Comparison of ENCODE assay signal across 8 cellular contexts in genomic region chr17:19977360-19978205, GRCh38. TPM values are rescaled to one million over a fixed set of nuclear protein-coding genes. Genes with fewer than 3 reads are reported as not detected.
DNase-seq lines count a peak whose midpoint lies in the region; ATAC-seq and TF ChIP-seq lines count a peak whose summit lies in the region.

AKAP10 (minus strand) TSS chr17:19977828; CDS start chr17:19977679, 149 bp downstream.

- peak; percentile 93 for DNase-seq in GM06990 (ENCODE audit: extremely low read depth, insufficient read length)
- peak; percentile 92 for DNase-seq in HEK293T (ENCODE audit: extremely low spot score)
- peak; percentile 88 for DNase-seq in MV-4-11 (lab: John Stamatoyannopoulos, UW)
- peak; percentile 97 for DNase-seq in glutamatergic neuron
- peak; percentile 95 for DNase-seq in osteocyte (ENCODE audit: extremely low spot score, unreplicated experiment)

- peak within 1 kb of the TSS; percentile 94 for H3K27ac ChIP-seq in thymus (ENCODE audit: low read depth)

- H3K9me3 Mint-ChIP-seq in activated naive CD4-positive, alpha-beta T cell treated with anti-CD3 and anti-CD28 coated beads, Interleukin-2, amount 50 U/mL, for 24 hours: no peaks in the 10 kb centered on the region
- H3K9me3 Mint-ChIP-seq in glutamatergic neuron (ENCODE audit: unreplicated experiment) (peaks cover 9% of the 10 kb centered on the region), osteocyte (ENCODE audit: unreplicated experiment) (no peaks in the 10 kb centered on the region)

- POLR2A ChIA-PET in HEK293T (lab: Yijun Ruan, JAX): interaction anchor here (0.7 to 2.1 kb wide), 9 partner anchors 9 to 110 kb away, joined by 3 to 11 read pairs (median 5); partner anchors contain the start of genes SPECC1 and ULK2

- peak within 1 kb of the TSS; percentile 97 for H3K27ac Mint-ChIP-seq in activated naive CD4-positive, alpha-beta T cell treated with anti-CD3 and anti-CD28 coated beads, Interleukin-2, amount 50 U/mL, for 24 hours
- H3K27ac Mint-ChIP-seq in glutamatergic neuron (ENCODE audit: unreplicated experiment): peak within 1 kb of the TSS; percentile 90
- H3K27ac Mint-ChIP-seq in osteocyte (ENCODE audit: unreplicated experiment): peak within 1 kb of the TSS; percentile 86

- peaks cover 9% of the 10 kb centered on the region for H3K4me1 ChIP-seq in thymus (ENCODE audit: control insufficient read depth, insufficient read depth, low read length)

- no peak for TF ChIP-seq CTCF in GM06990 (IDR thresholded peaks at IDR 0.05; ENCODE audit: insufficient read depth, low read length, poor library complexity, severe bottlenecking)
- TF ChIP-seq CTCF in glutamatergic neuron (IDR thresholded peaks at IDR 0.05; ENCODE audit: partially characterized antibody, unreplicated experiment): no peak
- TF ChIP-seq CTCF in osteocyte (IDR thresholded peaks at IDR 0.05): no peak

- H3K27me3 Mint-ChIP-seq in activated naive CD4-positive, alpha-beta T cell treated with anti-CD3 and anti-CD28 coated beads, Interleukin-2, amount 50 U/mL, for 24 hours: no peaks in the 10 kb centered on the region
- peaks cover 2% of the 10 kb centered on the region for H3K27me3 Mint-ChIP-seq in glutamatergic neuron (ENCODE audit: unreplicated experiment)
- no peaks in the 10 kb centered on the region for H3K27me3 Mint-ChIP-seq in osteocyte (ENCODE audit: unreplicated experiment)

- peak; percentile 96 for ATAC-seq in SK-N-SH treated with all-trans-retinoic acid at 6 μM for 48 hours

- peaks cover 11% of the 10 kb centered on the region for H3K36me3 Mint-ChIP-seq in activated naive CD4-positive, alpha-beta T cell treated with anti-CD3 and anti-CD28 coated beads, Interleukin-2, amount 50 U/mL, for 24 hours
- H3K36me3 Mint-ChIP-seq in glutamatergic neuron (ENCODE audit: unreplicated experiment): no peaks in the 10 kb centered on the region
- H3K36me3 Mint-ChIP-seq in osteocyte (ENCODE audit: unreplicated experiment): peaks cover 3% of the 10 kb centered on the region

- WGBS in thymus: under 1% methylated on average over 75 of the region's 75 CpGs

- no peaks in the 10 kb centered on the region; the same call in 1 of the 2 replicates for H3K36me3 ChIP-seq in GM06990 (ENCODE audit: control insufficient read depth, insufficient read depth, low read length)
- no peaks in the 10 kb centered on the region for H3K36me3 ChIP-seq in thymus (ENCODE audit: control insufficient read depth, insufficient read depth)

- peaks cover 52% of the 10 kb centered on the region for H3K4me1 Mint-ChIP-seq in activated naive CD4-positive, alpha-beta T cell treated with anti-CD3 and anti-CD28 coated beads, Interleukin-2, amount 50 U/mL, for 24 hours
- H3K4me1 Mint-ChIP-seq in glutamatergic neuron (ENCODE audit: low read depth, unreplicated experiment): no peaks in the 10 kb centered on the region
- H3K4me1 Mint-ChIP-seq in osteocyte (ENCODE audit: unreplicated experiment): peaks cover 26% of the 10 kb centered on the region

- peak within 1 kb of the TSS; percentile 97 for H3K4me3 Mint-ChIP-seq in activated naive CD4-positive, alpha-beta T cell treated with anti-CD3 and anti-CD28 coated beads, Interleukin-2, amount 50 U/mL, for 24 hours
- H3K4me3 Mint-ChIP-seq in glutamatergic neuron (ENCODE audit: unreplicated experiment): peak within 1 kb of the TSS; percentile 92
- peak within 1 kb of the TSS; percentile 92 for H3K4me3 Mint-ChIP-seq in osteocyte (ENCODE audit: unreplicated experiment)

- CTCF ChIA-PET in HEK293T (lab: Yijun Ruan, JAX): no interaction called here

- H3K4me3 ChIP-seq in GM06990 (replicated peaks; ENCODE audit: low read depth, low read length) (peak within 1 kb of the TSS; percentile 96), thymus (ENCODE audit: low read length) (peak within 1 kb of the TSS; percentile 88)

- H3K9me3 ChIP-seq in thymus (ENCODE audit: control insufficient read depth): peaks cover 1% of the 10 kb centered on the region

- H3K27me3 ChIP-seq in GM06990 (replicated peaks; ENCODE audit: control insufficient read depth, insufficient read depth, low read length): no peaks in the 10 kb centered on the region
- no peaks in the 10 kb centered on the region for H3K27me3 ChIP-seq in thymus (ENCODE audit: control insufficient read depth, insufficient read depth)

TF ChIP-seq in HEK293T, 16 proteins besides CTCF, POLR2A, EP300 and RAD21:
- no peak for TF ChIP-seq HDGF (IDR thresholded peaks at IDR 0.05; ENCODE audit: borderline replicate concordance)
- TF ChIP-seq FOXK2 (IDR thresholded peaks at IDR 0.05): peak; percentile 43; the same call in 1 of the 2 replicates
- TF ChIP-seq FOXA1 (IDR thresholded peaks at IDR 0.05): no peak
- TF ChIP-seq PKNOX1 (IDR thresholded peaks at IDR 0.05): no peak
- TF ChIP-seq SUZ12 (IDR thresholded peaks at IDR 0.05): no peak
- TF ChIP-seq NFRKB (IDR thresholded peaks at IDR 0.05): peak; percentile 67; the same call in 1 of the 2 replicates
- TF ChIP-seq L3MBTL2 (conservative IDR thresholded peaks at IDR 0.05): peak; percentile 100
- TF ChIP-seq LEF1 (IDR thresholded peaks at IDR 0.05; ENCODE audit: borderline replicate concordance): peak; percentile 34; the same call in 1 of the 2 replicates
- no peak for TF ChIP-seq TARDBP (IDR thresholded peaks at IDR 0.05)
- no peak for TF ChIP-seq BHLHE40 (IDR thresholded peaks at IDR 0.05; ENCODE audit: borderline replicate concordance)
- TF ChIP-seq ZNF384 (IDR thresholded peaks at IDR 0.05): no peak
- no peak for TF ChIP-seq CTBP1 (IDR thresholded peaks at IDR 0.05; ENCODE audit: borderline replicate concordance)
- no peak for TF ChIP-seq ARNT (IDR thresholded peaks at IDR 0.05)
- 0 out of 2 replicates have a peak, but pooled peaks have one; percentile 23 for TF ChIP-seq FOXM1 (IDR thresholded peaks at IDR 0.05; ENCODE audit: borderline replicate concordance)
- no peak for TF ChIP-seq SP1 (IDR thresholded peaks at IDR 0.05)
- TF ChIP-seq ELF4 (IDR thresholded peaks at IDR 0.05): no peak; the same call in 1 of the 2 replicates

TF ChIP-seq in SK-N-SH treated with all-trans-retinoic acid at 6 μM for 48 hours, 23 proteins besides CTCF, POLR2A, EP300 and RAD21 (continues in another document):
- TF ChIP-seq ISL1 (CRISPR knock-in tag; IDR thresholded peaks at IDR 0.05) (no peak), BACH2 (CRISPR knock-in tag; IDR thresholded peaks at IDR 0.05; ENCODE audit: borderline replicate concordance) (no peak), TOX (CRISPR knock-in tag; IDR thresholded peaks at IDR 0.05; ENCODE audit: borderline replicate concordance) (no peak), GLIS3 (CRISPR knock-in tag; IDR thresholded peaks at IDR 0.05) (no peak), PATZ1 (CRISPR knock-in tag; IDR thresholded peaks at IDR 0.05; ENCODE audit: borderline replicate concordance) (no peak), TSHZ2 (CRISPR knock-in tag; IDR thresholded peaks at IDR 0.05) (no peak), ZNF70 (CRISPR knock-in tag; IDR thresholded peaks at IDR 0.05) (no peak), ARNTL (CRISPR knock-in tag; IDR thresholded peaks at IDR 0.05; ENCODE audit: borderline replicate concordance, low read depth) (no peak), TCF4 (CRISPR knock-in tag; IDR thresholded peaks at IDR 0.05; ENCODE audit: borderline replicate concordance) (no peak), ZFP3 (CRISPR knock-in tag; IDR thresholded peaks at IDR 0.05) (no peak), ZC3H10 (CRISPR knock-in tag; IDR thresholded peaks at IDR 0.05) (no peak)

RNA-seq across cellular contexts. Expression of gene AKAP10, which starts in this region (rescaled TPM):
- 29.8 TPM for total RNA-seq in glutamatergic neuron (ENCODE audit: unreplicated experiment)
- 30.2 and 34.4 TPM in 2 replicates for total RNA-seq in osteocyte
- 14.3 TPM for polyA plus RNA-seq in thymus

Comparison
In these comparisons a context has a peak if more than half of its experiments do, and no peak if none do; other contexts are left out.
1. Peak in every context shown above with its lines: DNase-seq, ATAC-seq, H3K4me3 ChIP-seq and H3K27ac ChIP-seq.